Comparison of ENCODE assay signal across 8 cellular contexts in the genomic region with DNA sequence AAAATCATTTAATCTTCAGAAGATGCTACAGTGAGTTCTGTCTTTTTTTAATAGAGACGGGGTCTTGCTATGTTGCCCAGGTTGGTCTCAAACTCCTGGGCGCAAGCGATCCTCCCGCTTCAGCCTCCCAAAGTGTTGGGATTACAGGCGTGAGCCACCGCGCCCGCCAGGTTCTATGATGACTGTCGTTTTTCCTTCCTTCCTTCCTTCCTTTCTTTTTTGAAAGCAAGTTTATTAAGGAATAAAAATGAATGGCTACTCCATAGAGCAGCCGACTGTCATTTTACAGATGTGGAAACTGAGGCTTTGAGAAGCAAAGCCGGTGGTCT. TPM values are rescaled to one million over a fixed set of nuclear protein-coding genes. Genes with fewer than 3 reads are reported as not detected.
DNase-seq lines count a peak whose midpoint lies in the region; ATAC-seq and TF ChIP-seq lines count a peak whose summit lies in the region.

No MANE protein-coding gene starts in this region.

- no peak for TF ChIP-seq POLR2A in breast epithelium (IDR thresholded peaks at IDR 0.05)

- peak overlapping the region; percentile 68 for H3K9ac ChIP-seq in adipocyte (ENCODE audit: low read length)

- no peak overlapping the region for H3K27ac Mint-ChIP-seq in MCF 10A (ENCODE audit: low read depth, unreplicated experiment)
- H3K27ac Mint-ChIP-seq in type B pancreatic cell = no peak overlapping the region

- no peaks in the 10 kb centered on the region for H3K9me3 ChIP-seq in breast epithelium
- H3K9me3 ChIP-seq in adipocyte (ENCODE audit: control insufficient read depth, low read length) = no peaks in the 10 kb centered on the region
- no peaks in the 10 kb centered on the region for H3K9me3 ChIP-seq in lower lobe of right lung

- intact Hi-C loops in breast epithelium (cut with DNase I; ENCODE audit: low total_unique reads) (loop anchor here (10.0 kb wide), 1 partner anchor 127 kb away; the partner anchor contains the start of gene FAM174C), MCF 10A (cut with micrococcal nuclease) (no loop called here), lower lobe of right lung (cut with DNase I) (no loop called here)

- POLR2A ChIA-PET in MCF 10A (lab: Yijun Ruan, JAX) = interaction anchor here (0.5 to 1.4 kb wide), 2 partner anchors 149 to 257 kb away, joined by 3 read pairs; no protein-coding TSS in a partner anchor

- H3K4me3 ChIP-seq in breast epithelium (peak overlapping the region; percentile 55 to 90 (median 75)), adipocyte (ENCODE audit: low read length) (peak overlapping the region; percentile 79), lower lobe of right lung (peak overlapping the region; percentile 71)

- H3K4me1 Mint-ChIP-seq in MCF 10A (ENCODE audit: insufficient read depth, unreplicated experiment) (peaks cover 11% of the 10 kb centered on the region), type B pancreatic cell (ENCODE audit: unreplicated experiment) (peaks cover 13% of the 10 kb centered on the region)

- DNase-seq in breast epithelium (ENCODE audit: low spot score in 2 of 2) (no peak), MCF 10A (ENCODE audit: unreplicated experiment) (no peak), adipocyte (ENCODE audit: low read depth) (no peak), lower lobe of right lung (no peak), type B pancreatic cell (ENCODE audit: extremely low spot score, unreplicated experiment) (no peak), amniotic stem cell (lab: John Stamatoyannopoulos, UW) (no peak)
- no peak for DNase-seq in stimulated activated CD4-positive, alpha-beta T cell treated with anti-CD3 and anti-CD28 coated beads, Interleukin-4, amount 100 ng/mL, for 4 hours

- H3K9me3 Mint-ChIP-seq in MCF 10A (ENCODE audit: unreplicated experiment) = no peaks in the 10 kb centered on the region
- no peaks in the 10 kb centered on the region for H3K9me3 Mint-ChIP-seq in type B pancreatic cell

- H3K36me3 Mint-ChIP-seq in MCF 10A (ENCODE audit: insufficient read depth, unreplicated experiment) (no peaks in the 10 kb centered on the region), type B pancreatic cell (no peaks in the 10 kb centered on the region)

- CTCF ChIA-PET in MCF 10A (lab: Yijun Ruan, JAX) = no interaction called here

- H3K36me3 ChIP-seq in breast epithelium (no peaks in the 10 kb centered on the region), adipocyte (ENCODE audit: control insufficient read depth, insufficient read depth, low read length, severe bottlenecking) (no peaks in the 10 kb centered on the region), lower lobe of right lung (no peaks in the 10 kb centered on the region)

- no peak for TF ChIP-seq CTCF in breast epithelium (IDR thresholded peaks at IDR 0.05)
- no peak for TF ChIP-seq CTCF in MCF 10A (IDR thresholded peaks at IDR 0.05; ENCODE audit: unreplicated experiment)
- TF ChIP-seq CTCF in lower lobe of right lung (IDR thresholded peaks at IDR 0.05) = no peak
- no peak for TF ChIP-seq CTCF in type B pancreatic cell (conservative IDR thresholded peaks at IDR 0.05)

- BruUV-seq in MCF 10A (replicated peaks; lab: Mats Ljungman, UMichigan) = no TSS peak

- H3K27me3 Mint-ChIP-seq in MCF 10A (ENCODE audit: insufficient read depth, unreplicated experiment) (no peaks in the 10 kb centered on the region), type B pancreatic cell (no peaks in the 10 kb centered on the region)

- peak overlapping the region; percentile 60 to 80 for H3K27ac ChIP-seq in breast epithelium
- H3K27ac ChIP-seq in lower lobe of right lung = no peak overlapping the region

- H3K4me1 ChIP-seq in breast epithelium (peaks cover 0 to 13% of the 10 kb centered on the region in 2 donors), adipocyte (ENCODE audit: control insufficient read depth, insufficient read depth, low read length) (peaks cover 14% of the 10 kb centered on the region), lower lobe of right lung (peaks cover 33% of the 10 kb centered on the region)

- H3K27me3 ChIP-seq in breast epithelium (no peaks in the 10 kb centered on the region), adipocyte (replicated peaks; ENCODE audit: control insufficient read depth, insufficient read depth, low read length) (no peaks in the 10 kb centered on the region), lower lobe of right lung (ENCODE audit: low read depth) (peaks cover 29% of the 10 kb centered on the region)

- ATAC-seq in lower lobe of right lung (no peak), HG03520 (IDR thresholded peaks at IDR 0.05; ENCODE audit: unreplicated experiment) (no peak)

- H3K4me3 Mint-ChIP-seq in MCF 10A (ENCODE audit: unreplicated experiment) = no peak overlapping the region
- peak overlapping the region; percentile 75 for H3K4me3 Mint-ChIP-seq in type B pancreatic cell

RNA-seq across cellular contexts. Expression of gene GAMT, which starts 0.5 kb away (rescaled TPM):
- total RNA-seq in breast epithelium (10 to 100 TPM; 23.6 to 40.0 (median 30.3) TPM), MCF 10A (2022) (3.2 and 7.0 TPM in 2 replicates), lower lobe of right lung (7.8 TPM), type B pancreatic cell (ENCODE audit: low replicate concordance) (33.7 and 37.9 TPM in 2 replicates)

RNA-seq across cellular contexts. Expression of gene DAZAP1, which starts 5.5 kb away (rescaled TPM):
- total RNA-seq in breast epithelium (10 to 100 TPM; 35.8 to 50.9 (median 48.8) TPM), MCF 10A (2022) (219 and 246 TPM in 2 replicates), lower lobe of right lung (89.4 TPM), type B pancreatic cell (ENCODE audit: low replicate concordance) (124 and 141 TPM in 2 replicates)

RNA-seq across cellular contexts. Expression of gene NDUFS7, which starts 18.1 kb away (rescaled TPM):
- total RNA-seq in breast epithelium = 100 to 1,000 TPM in 1 of 3 donors, 10 to 100 TPM in 2; 67.5 to 122 (median 67.5) TPM
- 135 and 137 TPM in 2 replicates for total RNA-seq in MCF 10A (2022)
- 76.7 TPM for total RNA-seq in lower lobe of right lung
- total RNA-seq in type B pancreatic cell (ENCODE audit: low replicate concordance) = 83.3 and 98.3 TPM in 2 replicates

RNA-seq across cellular contexts. Expression of gene RPS15, which starts 36.3 kb away (rescaled TPM):
- 1,000 to 10,000 TPM; 2,978 to 3,238 (median 2,982) TPM for total RNA-seq in breast epithelium
- 1,168 and 1,243 TPM in 2 replicates for total RNA-seq in MCF 10A (2022)
- 854 TPM for total RNA-seq in lower lobe of right lung
- 1,251 and 1,344 TPM in 2 replicates for total RNA-seq in type B pancreatic cell (ENCODE audit: low replicate concordance)

RNA-seq across cellular contexts. Expression of gene APC2, which starts 48.1 kb away (rescaled TPM):
- under 1 TPM; under 0.01 to 0.29 (median 0.16) TPM for total RNA-seq in breast epithelium
- 0.15 and 0.23 TPM in 2 replicates for total RNA-seq in MCF 10A (2022)
- total RNA-seq in lower lobe of right lung = 0.12 TPM
- total RNA-seq in type B pancreatic cell (ENCODE audit: low replicate concordance) = 1.2 and 9.2 TPM in 2 replicates
